In the genomic region with DNA sequence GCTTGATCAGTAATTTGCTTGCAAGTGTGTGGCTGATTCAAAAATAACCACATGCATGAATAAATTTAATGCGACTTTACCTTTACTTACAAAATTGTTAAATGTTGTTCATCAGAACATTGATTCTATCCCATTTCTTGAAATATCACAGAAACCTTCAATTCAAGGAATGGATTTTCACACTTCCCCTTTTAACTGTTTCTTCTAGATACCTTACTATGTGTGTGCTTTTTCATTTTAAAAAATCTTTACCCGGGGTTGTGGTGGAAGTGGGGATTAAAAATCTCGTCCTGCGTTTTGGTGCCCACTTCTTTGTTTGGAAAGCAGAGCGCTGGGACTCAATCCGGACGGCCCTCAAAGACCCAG, we compare ENCODE assay signal across 9 cellular contexts. TPM values are rescaled to one million over a fixed set of nuclear protein-coding genes. Genes with fewer than 3 reads are reported as not detected.
A peak's percentile ranks its signal among the peaks of the same experiment; 100 is the strongest.
DNase-seq lines count a peak whose midpoint lies in the region; ATAC-seq and TF ChIP-seq lines count a peak whose summit lies in the region.
"Had no signal": no experiment of that assay in that cellular context is flagged by ENCODE, and none has a peak within 500 bp of the region (broad histone marks: within the 10 kb centered on the region; RNA-seq: fewer than 3 reads in every experiment).

No MANE protein-coding gene starts in this region.

- no peaks in the 10 kb centered on the region for H3K9me2 ChIP-seq in Karpas-422 (replicated peaks; ENCODE audit: insufficient read depth, low read length)

- peaks cover 6% of the 10 kb centered on the region for H3K79me2 ChIP-seq in Karpas-422 (ENCODE audit: low read length)

- H3K9ac ChIP-seq in Karpas-422 (ENCODE audit: low read length): peak overlapping the region; percentile 88

- peak overlapping the region; percentile 91 for H3K27ac ChIP-seq in Karpas-422 (ENCODE audit: low read length)

- TF ChIP-seq CTCF in fibroblast of pulmonary artery (IDR thresholded peaks at IDR 0.05; ENCODE audit: low read length, missing control alignments) (no peak), retinal pigment epithelial cell (conservative IDR thresholded peaks at IDR 0.05; ENCODE audit: low read depth, low read length) (no peak)

- peak overlapping the region; percentile 89 for H2AFZ ChIP-seq in Karpas-422 (ENCODE audit: low read length)

- peak; percentile 1 for ATAC-seq in GM18511 (IDR thresholded peaks at IDR 0.05; ENCODE audit: unreplicated experiment)
- ATAC-seq in GM18861 (IDR thresholded peaks at IDR 0.05; ENCODE audit: unreplicated experiment): no peak

- H3K27me3 ChIP-seq in Karpas-422 (ENCODE audit: low read length): no peaks in the 10 kb centered on the region

- H3K36me3 ChIP-seq in Karpas-422 (ENCODE audit: insufficient read depth, low read length): no peaks in the 10 kb centered on the region

- DNase-seq in Karpas-422: no peak
- DNase-seq in fibroblast of pulmonary artery (ENCODE audit: low read depth): no peak
- DNase-seq in retinal pigment epithelial cell (ENCODE audit: low read depth): no peak
- DNase-seq in AML-193 (lab: John Stamatoyannopoulos, UW): no peak
- no peak for DNase-seq in activated CD4-positive, CD25-positive, alpha-beta regulatory T cell treated with anti-CD3 and anti-CD28 coated beads, Interleukin-2, amount 50 U/mL, for 72 hours
- no peak for DNase-seq in NCI-H510A treated with DMSO at 0.1 percent for 48 hours (lab: John Stamatoyannopoulos, UW)

- H3K4me2 ChIP-seq in Karpas-422 (ENCODE audit: low read depth, low read length, poor library complexity, severe bottlenecking): peak overlapping the region; percentile 98

- H3K4me1 ChIP-seq in Karpas-422 (ENCODE audit: low read length): peaks cover 65% of the 10 kb centered on the region

- H3K9me3 ChIP-seq in Karpas-422 (ENCODE audit: low read length): no peaks in the 10 kb centered on the region
- H3K9me3 ChIP-seq: mucosa of descending colon had no signal

- no peaks in the 10 kb centered on the region for H4K20me1 ChIP-seq in Karpas-422 (ENCODE audit: insufficient read depth, low read depth, low read length)

- peak overlapping the region; percentile 80 for H3K4me3 ChIP-seq in Karpas-422 (ENCODE audit: low read length)
- H3K4me3 ChIP-seq in fibroblast of pulmonary artery (replicated peaks; ENCODE audit: low read depth, low read length): peak overlapping the region; percentile 63
- H3K4me3 ChIP-seq in retinal pigment epithelial cell (ENCODE audit: low read length): peak overlapping the region; percentile 65

RNA-seq across cellular contexts. Expression of a gene that starts 5.8 kb away (rescaled TPM):
- 105 and 171 TPM in 2 replicates for total RNA-seq in Karpas-422 (2014; rRNA removed; shearing (Covaris generic); ENCODE audit: low replicate concordance)
